27 cellular contexts compared by ENCODE assay signal in genomic region chr1:201217146-201217545, GRCh38. TPM values are rescaled to one million over a fixed set of nuclear protein-coding genes. Genes with fewer than 3 reads are reported as not detected.
A peak's percentile ranks its signal among the peaks of the same experiment; 100 is the strongest.
DNase-seq lines count a peak whose midpoint lies in the region; TF ChIP-seq lines count a peak whose summit lies in the region.
"Had no signal": no experiment of that assay in that cellular context is flagged by ENCODE, and none has a peak within 500 bp of the region (broad histone marks: within the 10 kb centered on the region; RNA-seq: fewer than 3 reads in every experiment).

No MANE protein-coding gene starts in this region.

- no peaks in the 10 kb centered on the region for H3K4me1 Mint-ChIP-seq in activated T-helper 2 cell treated with anti-CD3 and anti-CD28 coated beads, Interferon-gamma antibody, Interleukin-2, Interleukin-4, amounts not matched to agents 10 μg/mL and 5 μg/mL and 100 μg/mL, durations not matched to agents 14 hours and 24 hours and 36 hours (ENCODE audit: low read depth)
- H3K4me1 Mint-ChIP-seq in progenitor cell of endocrine pancreas (ENCODE audit: low read depth) = no peaks in the 10 kb centered on the region
- H3K4me1 Mint-ChIP-seq: CD14-positive monocyte; central memory CD8-positive, alpha-beta T cell; IgD-negative memory B cell; memory B cell had no signal

- no peaks in the 10 kb centered on the region for H3K27me3 Mint-ChIP-seq in activated T-helper 2 cell treated with anti-CD3 and anti-CD28 coated beads, Interferon-gamma antibody, Interleukin-2, Interleukin-4, amounts not matched to agents 10 μg/mL and 5 μg/mL and 100 μg/mL, durations not matched to agents 14 hours and 24 hours and 36 hours (ENCODE audit: low read depth)
- peaks cover 19% of the 10 kb centered on the region for H3K27me3 Mint-ChIP-seq in progenitor cell of endocrine pancreas
- H3K27me3 Mint-ChIP-seq: IgD-negative memory B cell, memory B cell had no signal

- no peak overlapping the region for H3K4me3 Mint-ChIP-seq in activated T-helper 2 cell treated with anti-CD3 and anti-CD28 coated beads, Interferon-gamma antibody, Interleukin-2, Interleukin-4, amounts not matched to agents 10 μg/mL and 5 μg/mL and 100 μg/mL, durations not matched to agents 14 hours and 24 hours and 36 hours (ENCODE audit: low read depth)
- H3K4me3 Mint-ChIP-seq in progenitor cell of endocrine pancreas (ENCODE audit: low read depth) = no peak overlapping the region
- H3K4me3 Mint-ChIP-seq: CD14-positive monocyte; central memory CD8-positive, alpha-beta T cell; IgD-negative memory B cell; memory B cell had no signal

- no peak overlapping the region for H3K27ac Mint-ChIP-seq in activated T-helper 2 cell treated with anti-CD3 and anti-CD28 coated beads, Interferon-gamma antibody, Interleukin-2, Interleukin-4, amounts not matched to agents 10 μg/mL and 5 μg/mL and 100 μg/mL, durations not matched to agents 14 hours and 24 hours and 36 hours
- no peak overlapping the region for H3K27ac Mint-ChIP-seq in progenitor cell of endocrine pancreas
- H3K27ac Mint-ChIP-seq: CD14-positive monocyte, IgD-negative memory B cell, memory B cell had no signal

- intact Hi-C loops in activated T-helper 2 cell treated with anti-CD3 and anti-CD28 coated beads, Interferon-gamma antibody, Interleukin-2, Interleukin-4, amounts not matched to agents 10 μg/mL and 5 μg/mL and 100 μg/mL, durations not matched to agents 14 hours and 24 hours and 36 hours (cut with micrococcal nuclease) = no loop called here
- intact Hi-C loops in lower leg skin (cut with DNase I; ENCODE audit: low total_unique reads) = no loop called here

- H3K4me3 ChIP-seq in lower leg skin (ENCODE audit: low read depth, poor library complexity, severe bottlenecking) = no peak overlapping the region
- H3K4me3 ChIP-seq: transverse colon had no signal

- H3K9me3 Mint-ChIP-seq in activated T-helper 2 cell treated with anti-CD3 and anti-CD28 coated beads, Interferon-gamma antibody, Interleukin-2, Interleukin-4, amounts not matched to agents 10 μg/mL and 5 μg/mL and 100 μg/mL, durations not matched to agents 14 hours and 24 hours and 36 hours = no peaks in the 10 kb centered on the region
- H3K9me3 Mint-ChIP-seq in progenitor cell of endocrine pancreas (ENCODE audit: low read depth) = no peaks in the 10 kb centered on the region
- H3K9me3 Mint-ChIP-seq: CD14-positive monocyte; central memory CD8-positive, alpha-beta T cell; IgD-negative memory B cell; memory B cell had no signal

- no peak for TF ChIP-seq POLR2A in lower leg skin (IDR thresholded peaks at IDR 0.05)

- peak; percentile 43 for DNase-seq in activated effector memory CD4-positive, alpha-beta T cell treated with anti-CD3 and anti-CD28 coated beads, Interleukin-2, amount 50 U/mL, for 16 hours
- no peak for DNase-seq in activated effector memory CD4-positive, alpha-beta T cell treated with Interleukin-2 at 50 U/mL for 16 hours
- peak; percentile 2 for DNase-seq in activated T-helper 2 cell treated with anti-CD3 and anti-CD28 coated beads, Interferon-gamma antibody, Interleukin-2, Interleukin-4, amounts not matched to agents 10 μg/mL and 5 μg/mL and 100 μg/mL, durations not matched to agents 14 hours and 24 hours and 36 hours (ENCODE audit: low spot score)
- DNase-seq in lower leg skin (ENCODE audit: low spot score in 2 of 2) = peak; percentile 6 to 83
- DNase-seq in stimulated activated CD8-positive, alpha-beta memory T cell treated with anti-CD3 and anti-CD28 coated beads, Interleukin-4, amount 100 ng/mL, for 48 hours = peak; percentile 20
- DNase-seq in T-helper 2 cell = no peak
- no peak for DNase-seq in progenitor cell of endocrine pancreas (ENCODE audit: low spot score, unreplicated experiment)
- DNase-seq in NCI-H1417 (lab: John Stamatoyannopoulos, UW) = no peak
- DNase-seq: activated CD4-positive, alpha-beta T cell treated with anti-CD3 and anti-CD28 coated beads, Interleukin-2, amount 50 U/mL, for 4 hours; hippocampal formation; left cardiac atrium; MV-4-11; NCI-H1436 treated with DMSO at 0.1 percent for 48 hours; NCI-H2081 treated with DMSO at 0.1 percent for 48 hours; NCI-H226; NCI-H69; PC-3; SK-N-SH; stimulated activated CD4-positive, alpha-beta T cell treated with anti-CD3 and anti-CD28 coated beads, Interleukin-4, amount 100 ng/mL, for 24 hours; transverse colon had no signal

- TF ChIP-seq CTCF in lower leg skin (IDR thresholded peaks at IDR 0.05) = no peak
- no peak for TF ChIP-seq CTCF in progenitor cell of endocrine pancreas (IDR thresholded peaks at IDR 0.05; ENCODE audit: unreplicated experiment)

- 93 to 95% methylated on average over 14 of the region's 14 CpGs for WGBS in lower leg skin, 2 donors

- no peaks in the 10 kb centered on the region for H3K36me3 Mint-ChIP-seq in activated T-helper 2 cell treated with anti-CD3 and anti-CD28 coated beads, Interferon-gamma antibody, Interleukin-2, Interleukin-4, amounts not matched to agents 10 μg/mL and 5 μg/mL and 100 μg/mL, durations not matched to agents 14 hours and 24 hours and 36 hours (ENCODE audit: low read depth)
- no peaks in the 10 kb centered on the region for H3K36me3 Mint-ChIP-seq in progenitor cell of endocrine pancreas (ENCODE audit: insufficient read depth)
- H3K36me3 Mint-ChIP-seq: CD14-positive monocyte, IgD-negative memory B cell, memory B cell had no signal

RNA-seq across cellular contexts. Expression of gene IGFN1, which starts 26.5 kb away (rescaled TPM):
- not detected in 2 replicates for total RNA-seq in activated T-helper 2 cell treated with anti-CD3 and anti-CD28 coated beads, Interferon-gamma antibody, Interleukin-2, Interleukin-4, amounts not matched to agents 10 μg/mL and 5 μg/mL and 100 μg/mL, durations not matched to agents 14 hours and 24 hours and 36 hours
- total RNA-seq in lower leg skin = under 1 TPM in 1 of 4 donors, not detected in 3; 0.32 TPM
- 0.38 and 0.44 TPM in 2 replicates for total RNA-seq in progenitor cell of endocrine pancreas
- total RNA-seq: dermis microvascular lymphatic vessel endothelial cell; endothelial cell of umbilical vein; T-helper 1 cell treated with Interleukin-12 subunit alpha and Interleukin-12 subunit beta and Interleukin-4 antibody, amounts not matched to agents 30 ng/mL and 1 ng/mL, for 36 hours had no signal

Comparison
In these comparisons a context has a peak if more than half of its experiments do, and no peak if none do; other contexts are left out.
1. DNase-seq: peak in activated effector memory CD4-positive, alpha-beta T cell treated with anti-CD3 and anti-CD28 coated beads, Interleukin-2, amount 50 U/mL, for 16 hours (single experiment), activated T-helper 2 cell treated with anti-CD3 and anti-CD28 coated beads, Interferon-gamma antibody, Interleukin-2, Interleukin-4, amounts not matched to agents 10 μg/mL and 5 μg/mL and 100 μg/mL, durations not matched to agents 14 hours and 24 hours and 36 hours (single experiment), lower leg skin (2 of 2) and stimulated activated CD8-positive, alpha-beta memory T cell treated with anti-CD3 and anti-CD28 coated beads, Interleukin-4, amount 100 ng/mL, for 48 hours (single experiment); none in activated effector memory CD4-positive, alpha-beta T cell treated with Interleukin-2 at 50 U/mL for 16 hours (single experiment), T-helper 2 cell (0 of 5), progenitor cell of endocrine pancreas (single experiment) and NCI-H1417 (0 of 3).